ENCODE assay signal across 2 cellular contexts in the genomic region with DNA sequence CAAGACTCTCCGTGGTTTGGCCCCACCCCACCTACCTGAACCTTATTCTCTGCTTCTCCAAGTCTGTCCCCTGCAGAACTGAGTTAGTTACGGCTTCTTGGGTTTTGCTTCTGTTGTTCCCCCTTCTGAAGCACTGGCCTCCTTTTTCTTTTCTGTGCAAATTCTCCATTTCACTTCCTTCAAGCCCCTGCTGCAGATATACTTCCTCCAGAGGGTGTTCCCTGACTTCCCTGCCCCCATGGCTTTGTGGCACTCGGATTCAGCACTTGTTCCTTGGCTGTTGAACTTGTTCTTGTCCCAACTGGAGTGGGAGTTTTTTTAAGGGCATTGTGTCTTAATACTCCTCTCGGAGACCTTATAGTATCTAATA.
TF ChIP-seq lines count a peak whose summit lies in the region.

No MANE protein-coding gene starts in this region.

TF ChIP-seq in H1, 55 proteins besides CTCF, POLR2A, EP300 and RAD21:
- TF ChIP-seq PHF8 (conservative IDR thresholded peaks at IDR 0.05; ENCODE audit: low read depth, low read length) (no peak), SAP30 (IDR thresholded peaks at IDR 0.05; ENCODE audit: insufficient read depth, insufficient replicate concordance, low read length) (no peak), FOSL1 (IDR thresholded peaks at IDR 0.05; ENCODE audit: insufficient read depth, low read depth, low read length) (no peak), CHD1 (IDR thresholded peaks at IDR 0.05; ENCODE audit: low read depth, low read length) (no peak), BRCA1 (IDR thresholded peaks at IDR 0.05; ENCODE audit: low read depth, low read length) (no peak)

TF ChIP-seq in neural cell, 6 proteins besides CTCF, POLR2A, EP300 and RAD21:
- TF ChIP-seq MXI1 (conservative IDR thresholded peaks at IDR 0.05; ENCODE audit: poor library complexity, severe bottlenecking) (no peak), POLR2AphosphoS5 (IDR thresholded peaks at IDR 0.05) (no peak), EZH2 (IDR thresholded peaks at IDR 0.05; ENCODE audit: borderline replicate concordance, insufficient read depth, low read length, poor library complexity, severe bottlenecking) (no peak), SMC3 (conservative IDR thresholded peaks at IDR 0.05; ENCODE audit: poor library complexity) (no peak), TAF1 (IDR thresholded peaks at IDR 0.05; ENCODE audit: low read depth) (no peak)
- TF ChIP-seq, protein P1, sequence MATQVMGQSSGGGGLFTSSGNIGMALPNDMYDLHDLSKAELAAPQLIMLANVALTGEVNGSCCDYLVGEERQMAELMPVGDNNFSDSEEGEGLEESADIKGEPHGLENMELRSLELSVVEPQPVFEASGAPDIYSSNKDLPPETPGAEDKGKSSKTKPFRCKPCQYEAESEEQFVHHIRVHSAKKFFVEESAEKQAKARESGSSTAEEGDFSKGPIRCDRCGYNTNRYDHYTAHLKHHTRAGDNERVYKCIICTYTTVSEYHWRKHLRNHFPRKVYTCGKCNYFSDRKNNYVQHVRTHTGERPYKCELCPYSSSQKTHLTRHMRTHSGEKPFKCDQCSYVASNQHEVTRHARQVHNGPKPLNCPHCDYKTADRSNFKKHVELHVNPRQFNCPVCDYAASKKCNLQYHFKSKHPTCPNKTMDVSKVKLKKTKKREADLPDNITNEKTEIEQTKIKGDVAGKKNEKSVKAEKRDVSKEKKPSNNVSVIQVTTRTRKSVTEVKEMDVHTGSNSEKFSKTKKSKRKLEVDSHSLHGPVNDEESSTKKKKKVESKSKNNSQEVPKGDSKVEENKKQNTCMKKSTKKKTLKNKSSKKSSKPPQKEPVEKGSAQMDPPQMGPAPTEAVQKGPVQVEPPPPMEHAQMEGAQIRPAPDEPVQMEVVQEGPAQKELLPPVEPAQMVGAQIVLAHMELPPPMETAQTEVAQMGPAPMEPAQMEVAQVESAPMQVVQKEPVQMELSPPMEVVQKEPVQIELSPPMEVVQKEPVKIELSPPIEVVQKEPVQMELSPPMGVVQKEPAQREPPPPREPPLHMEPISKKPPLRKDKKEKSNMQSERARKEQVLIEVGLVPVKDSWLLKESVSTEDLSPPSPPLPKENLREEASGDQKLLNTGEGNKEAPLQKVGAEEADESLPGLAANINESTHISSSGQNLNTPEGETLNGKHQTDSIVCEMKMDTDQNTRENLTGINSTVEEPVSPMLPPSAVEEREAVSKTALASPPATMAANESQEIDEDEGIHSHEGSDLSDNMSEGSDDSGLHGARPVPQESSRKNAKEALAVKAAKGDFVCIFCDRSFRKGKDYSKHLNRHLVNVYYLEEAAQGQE (IDR thresholded peaks at IDR 0.05; ENCODE audit: borderline replicate concordance): no peak
